10 cellular contexts compared by ENCODE assay signal in the genomic region with DNA sequence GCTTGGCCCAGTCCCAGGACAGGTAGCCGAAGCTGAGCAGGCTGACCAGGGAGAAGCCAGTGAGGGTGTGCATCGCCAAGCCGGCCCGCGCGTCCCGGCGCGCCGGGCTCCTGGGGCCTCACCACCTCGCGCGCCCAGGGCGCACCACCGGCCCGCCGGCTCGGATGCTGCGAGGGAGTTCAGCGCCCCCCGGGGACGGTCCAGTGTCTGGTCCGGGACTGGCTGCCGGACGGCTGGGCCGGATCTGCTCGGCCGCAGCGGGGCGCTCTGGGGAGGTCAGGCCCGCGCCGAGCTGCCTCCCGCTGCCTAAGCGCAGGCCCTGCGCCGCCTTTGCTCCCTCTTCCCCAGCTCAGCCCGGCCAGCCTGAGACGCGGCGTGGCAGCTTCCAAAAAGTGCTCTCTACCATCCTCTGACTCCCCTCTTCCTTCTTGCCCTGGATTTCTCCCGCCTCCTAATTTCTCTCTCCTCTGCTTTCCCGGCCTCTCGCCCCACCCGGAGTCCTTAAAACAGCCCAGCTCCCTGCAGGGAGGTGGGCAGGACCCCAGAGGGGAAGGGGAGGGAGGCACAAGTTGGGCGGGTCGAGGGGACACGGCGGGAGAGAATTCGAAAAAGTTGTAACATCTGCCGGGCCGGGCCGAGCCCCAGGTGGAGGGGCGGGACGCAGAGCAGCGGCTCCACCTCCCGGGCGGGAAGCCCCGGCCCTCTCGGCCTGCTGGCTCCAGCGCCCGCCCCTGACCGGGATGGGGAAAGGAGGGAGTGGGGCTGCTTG. TPM values are rescaled to one million over a fixed set of nuclear protein-coding genes. Genes with fewer than 3 reads are reported as not detected.
DNase-seq lines count a peak whose midpoint lies in the region; ATAC-seq and TF ChIP-seq lines count a peak whose summit lies in the region.
"Had no signal": no experiment of that assay in that cellular context is flagged by ENCODE, and none has a peak within 500 bp of the region (broad histone marks: within the 10 kb centered on the region; RNA-seq: fewer than 3 reads in every experiment).

A gene (minus strand): TSS at position 605 of the 769 bp plus-strand sequence. CDS start 532 bp downstream, at position 73.

- peaks cover 12 to 16% of the 10 kb centered on the region in 2 donors for H3K4me1 Mint-ChIP-seq in immature natural killer cell

- H3K9ac ChIP-seq in duodenal mucosa (ENCODE audit: low read depth in 1 of 2, low read length in 2 of 2) = no peak within 1 kb of the TSS
- H3K9ac ChIP-seq: SK-N-SH had no signal

- intact Hi-C loops in left lung (cut with DNase I) = no loop called here

- DNase-seq in DMS53 (lab: John Stamatoyannopoulos, UW) (peak; percentile 40), DMS53 treated with DMSO at 0.1 percent for 48 hours (lab: John Stamatoyannopoulos, UW; ENCODE audit: unreplicated experiment) (no peak), left lung (peak in 1 of 2 donors; percentile 59), tibial nerve (ENCODE audit: low spot score in 2 of 2) (no peak), immature natural killer cell (no peak), activated gamma-delta T cell treated with Interleukin-2 at 50 U/mL for 16 hours (no peak)
- DNase-seq: effector memory CD8-positive, alpha-beta T cell; SK-N-SH had no signal

- 6 to 8% methylated on average over 47 to 55 of the region's 63 CpGs for WGBS in tibial nerve, 2 donors

- H3K27ac Mint-ChIP-seq in immature natural killer cell = no peak within 1 kb of the TSS
- H3K27ac Mint-ChIP-seq: effector memory CD8-positive, alpha-beta T cell had no signal

- H3K9me3 ChIP-seq in duodenal mucosa (ENCODE audit: control insufficient read depth in 1 of 2, low read length in 2 of 2) (no peaks in the 10 kb centered on the region), left lung (no peaks in the 10 kb centered on the region), tibial nerve (no peaks in the 10 kb centered on the region)
- H3K9me3 ChIP-seq: SK-N-SH had no signal

- peaks cover 0 to 4% (median 0%) of the 10 kb centered on the region in 3 donors for H3K36me3 Mint-ChIP-seq in immature natural killer cell

- peaks cover 2 to 9% (median 6%) of the 10 kb centered on the region in 3 donors for H3K27me3 Mint-ChIP-seq in immature natural killer cell (ENCODE audit: low read depth in 3 of 3)

- H3K27me3 ChIP-seq in duodenal mucosa (ENCODE audit: control insufficient read depth in 1 of 2, insufficient read depth in 2 of 2, low read length in 2 of 2) = peaks cover 20 to 30% of the 10 kb centered on the region in 2 donors
- peaks cover 11 to 50% of the 10 kb centered on the region in 2 donors for H3K27me3 ChIP-seq in left lung
- H3K27me3 ChIP-seq in tibial nerve = peaks cover 0 to 9% of the 10 kb centered on the region in 2 donors

- H3K27ac ChIP-seq in duodenal mucosa (ENCODE audit: low read depth, low read length) (no peak within 1 kb of the TSS), left lung (peak within 1 kb of the TSS; percentile 28 to 69), tibial nerve (peak within 1 kb of the TSS in 3 of 4 donors; percentile 48 to 76 (median 57))

- H3K4me3 ChIP-seq in duodenal mucosa (ENCODE audit: low read depth in 1 of 2, low read length in 2 of 2) = peak within 1 kb of the TSS; percentile 27 to 45
- H3K4me3 ChIP-seq in left lung = peak within 1 kb of the TSS; percentile 27 to 32
- H3K4me3 ChIP-seq in tibial nerve = peak within 1 kb of the TSS; percentile 7 to 44 (median 18)

- no peak within 1 kb of the TSS for H3K4me3 Mint-ChIP-seq in immature natural killer cell
- H3K4me3 Mint-ChIP-seq: effector memory CD8-positive, alpha-beta T cell had no signal

- H3K4me1 ChIP-seq in duodenal mucosa (ENCODE audit: control insufficient read depth in 1 of 2, insufficient read depth in 2 of 2, low read length in 2 of 2) = peaks cover 3 to 4% of the 10 kb centered on the region in 2 donors
- peaks cover 12 to 17% of the 10 kb centered on the region in 2 donors for H3K4me1 ChIP-seq in left lung
- peaks cover 0 to 66% (median 16%) of the 10 kb centered on the region in 4 donors for H3K4me1 ChIP-seq in tibial nerve

- TF ChIP-seq CTCF in left lung (IDR thresholded peaks at IDR 0.05) (no peak), tibial nerve (IDR thresholded peaks at IDR 0.05) (peak in 1 of 5 experiments; percentile 36)

- no peaks in the 10 kb centered on the region for H3K36me3 ChIP-seq in duodenal mucosa (ENCODE audit: control insufficient read depth in 1 of 2, insufficient read depth in 2 of 2, low read length in 2 of 2)
- H3K36me3 ChIP-seq in left lung = no peaks in the 10 kb centered on the region
- peaks cover 0 to 9% (median 0%) of the 10 kb centered on the region in 3 donors for H3K36me3 ChIP-seq in tibial nerve

- TF ChIP-seq EP300 in tibial nerve (IDR thresholded peaks at IDR 0.05) = no peak

- ATAC-seq in left lung = peak; percentile 76
- ATAC-seq in HG03520 (IDR thresholded peaks at IDR 0.05; ENCODE audit: unreplicated experiment) = no peak
- ATAC-seq: effector memory CD8-positive, alpha-beta T cell had no signal

- no peaks in the 10 kb centered on the region for H3K9me3 Mint-ChIP-seq in immature natural killer cell
- H3K9me3 Mint-ChIP-seq: effector memory CD8-positive, alpha-beta T cell had no signal

- TF ChIP-seq POLR2A in tibial nerve (IDR thresholded peaks at IDR 0.05) = no peak

RNA-seq across cellular contexts. Expression of the gene that starts here (rescaled TPM):
- total RNA-seq in left lung (1 to 10 TPM; 6.6 to 7.5 TPM), tibial nerve (10 to 100 TPM in 1 of 4 donors, 1 to 10 TPM in 3; 7.3 to 17.0 (median 8.1) TPM)
- not detected for polyA plus RNA-seq in immature natural killer cell
